ENCODE assay signal across 12 cellular contexts in the genomic region with DNA sequence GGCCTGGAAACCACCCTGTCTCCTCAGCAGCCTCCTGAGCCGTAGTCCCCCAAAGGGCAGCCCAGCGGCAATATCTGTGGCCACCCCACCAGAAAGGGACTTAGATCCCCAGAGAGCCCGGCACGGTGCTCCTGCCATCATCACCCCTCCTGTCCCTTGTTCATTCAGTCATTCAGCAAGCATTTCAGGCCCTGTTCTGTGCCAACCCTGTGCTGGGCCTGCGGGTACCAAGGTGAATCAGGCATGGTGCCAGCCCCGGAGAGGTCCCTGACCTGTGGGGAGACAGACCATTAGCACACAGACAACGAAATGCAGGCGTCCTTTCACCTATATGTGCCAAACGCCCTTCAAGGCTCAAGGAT. TPM values are rescaled to one million over a fixed set of nuclear protein-coding genes. Genes with fewer than 3 reads are reported as not detected.
DNase-seq lines count a peak whose midpoint lies in the region; ATAC-seq and TF ChIP-seq lines count a peak whose summit lies in the region.
"Had no signal": no experiment of that assay in that cellular context is flagged by ENCODE, and none has a peak within 500 bp of the region (broad histone marks: within the 10 kb centered on the region; RNA-seq: fewer than 3 reads in every experiment).

No MANE protein-coding gene starts in this region.

- H3K79me2 ChIP-seq in OCI-LY7 (ENCODE audit: insufficient read depth, low read depth, low read length): peaks cover 17% of the 10 kb centered on the region; the same call in 1 of the 2 replicates
- peaks cover 27% of the 10 kb centered on the region for H3K79me2 ChIP-seq in PC-3 (ENCODE audit: low read length)

- POLR2A ChIA-PET in OCI-LY7 (lab: Charles Lee) (no interaction called here), PC-3 (lab: Charles Lee; ENCODE audit: unreplicated experiment) (no interaction called here)

- no peak for DNase-seq in activated T-cell treated with anti-CD3 and anti-CD28 coated beads, Interleukin-2, amount 50 U/mL, for 72 hours
- DNase-seq in activated T-cell treated with anti-CD3 and anti-CD28 coated beads for 4 hours (no peak), OCI-LY7 (ENCODE audit: low spot score) (no peak), sciatic nerve (ENCODE audit: low spot score) (peak; percentile 58), caudate nucleus (lab: John Stamatoyannopoulos, UW) (no peak), PC-3 (no peak), GM19240 (ENCODE audit: insufficient read length, low spot score) (no peak)
- DNase-seq in effector CD4-positive, alpha-beta T cell: peak; percentile 3
- DNase-seq: stimulated activated CD8-positive, alpha-beta memory T cell treated with anti-CD3 and anti-CD28 coated beads, Interleukin-4, amount 100 ng/mL, for 48 hours; WERI-Rb-1 had no signal

- intact Hi-C loops in OCI-LY7 (cut with micrococcal nuclease; ENCODE audit: unreplicated experiment): loop anchor here (5.0 to 10.0 kb wide), 4 partner anchors 38 to 1274 kb away; a partner anchor contains a TSS
- intact Hi-C loops in sciatic nerve (cut with DNase I): no loop called here
- intact Hi-C loops in PC-3 (cut with micrococcal nuclease): loop anchor here (5.0 kb wide), 1 partner anchor 1078 kb away; a partner anchor contains a TSS

- H3K9me2 ChIP-seq in OCI-LY7 (ENCODE audit: insufficient read depth, low read length) (no peaks in the 10 kb centered on the region), PC-3 (replicated peaks; ENCODE audit: low read length) (no peaks in the 10 kb centered on the region)

- H3K27ac Mint-ChIP-seq in activated T-cell treated with anti-CD3 and anti-CD28 coated beads, Interleukin-2, amount 50 U/mL, for 72 hours: no peak overlapping the region

- CTCF ChIA-PET in OCI-LY7 (lab: Charles Lee; ENCODE audit: unreplicated experiment): no interaction called here
- CTCF ChIA-PET in PC-3 (lab: Charles Lee): no interaction called here

- H3K9me3 ChIP-seq in OCI-LY7 (ENCODE audit: low read length): no peaks in the 10 kb centered on the region
- H3K9me3 ChIP-seq in PC-3 (ENCODE audit: low read length): no peaks in the 10 kb centered on the region
- H3K9me3 ChIP-seq: neutrophil had no signal

- no peaks in the 10 kb centered on the region for H3K27me3 ChIP-seq in PC-3 (ENCODE audit: low read length)

- H3K9ac ChIP-seq in PC-3 (ENCODE audit: low read length): no peak overlapping the region

- H3K27me3 Mint-ChIP-seq in activated T-cell treated with anti-CD3 and anti-CD28 coated beads, Interleukin-2, amount 50 U/mL, for 72 hours (ENCODE audit: low read depth): no peaks in the 10 kb centered on the region

- H2AFZ ChIP-seq in OCI-LY7 (ENCODE audit: low read length) (no peak overlapping the region), PC-3 (ENCODE audit: low read length) (no peak overlapping the region)

- H3K4me3 ChIP-seq in OCI-LY7 (ENCODE audit: low read depth, low read length, poor library complexity, severe bottlenecking): peak overlapping the region; percentile 69
- H3K4me3 ChIP-seq in PC-3 (ENCODE audit: low read length): no peak overlapping the region

- H4K20me1 ChIP-seq in OCI-LY7 (ENCODE audit: insufficient read depth, low read length): peaks cover 15% of the 10 kb centered on the region; the same call in 1 of the 2 replicates
- no peaks in the 10 kb centered on the region for H4K20me1 ChIP-seq in PC-3 (ENCODE audit: low read length)

- peak overlapping the region; percentile 94 to 99 for H3K4me3 Mint-ChIP-seq in activated T-cell treated with anti-CD3 and anti-CD28 coated beads, Interleukin-2, amount 50 U/mL, for 72 hours

- no peaks in the 10 kb centered on the region for H3K9me3 Mint-ChIP-seq in activated T-cell treated with anti-CD3 and anti-CD28 coated beads, Interleukin-2, amount 50 U/mL, for 72 hours

- H3K36me3 ChIP-seq in OCI-LY7 (ENCODE audit: insufficient read depth, low read length) (peaks cover 17% of the 10 kb centered on the region), PC-3 (ENCODE audit: low read depth, low read length) (peaks cover 7% of the 10 kb centered on the region; the same call in 1 of the 2 replicates)
- H3K36me3 ChIP-seq: neutrophil had no signal

- H3K36me3 Mint-ChIP-seq in activated T-cell treated with anti-CD3 and anti-CD28 coated beads, Interleukin-2, amount 50 U/mL, for 72 hours (ENCODE audit: insufficient read depth in 2 of 2): peaks cover 3 to 5% of the 10 kb centered on the region in 2 donors

- peaks cover 34% of the 10 kb centered on the region for H3K4me1 Mint-ChIP-seq in activated T-cell treated with anti-CD3 and anti-CD28 coated beads, Interleukin-2, amount 50 U/mL, for 72 hours (ENCODE audit: low read depth)

- no peak for ATAC-seq in activated T-cell treated with anti-CD3 and anti-CD28 coated beads, Interleukin-2, amount 50 U/mL, for 72 hours (replicated peaks in 1 of 2)
- ATAC-seq in sciatic nerve: no peak
- ATAC-seq in PC-3: no peak

- peak overlapping the region; percentile 65 for H3K4me2 ChIP-seq in OCI-LY7 (ENCODE audit: low read length)
- H3K4me2 ChIP-seq in PC-3 (ENCODE audit: low read length): no peak overlapping the region

- H3K27ac ChIP-seq in OCI-LY7 (ENCODE audit: low read depth, low read length, poor library complexity, severe bottlenecking) (no peak overlapping the region), caudate nucleus (ENCODE audit: low read depth, low read length) (no peak overlapping the region), PC-3 (ENCODE audit: low read length) (no peak overlapping the region)
- H3K27ac ChIP-seq: coronary artery, neutrophil, WERI-Rb-1 had no signal

- H3K4me1 ChIP-seq in OCI-LY7 (ENCODE audit: insufficient read depth, low read length, poor library complexity, severe bottlenecking) (peaks cover 23% of the 10 kb centered on the region), PC-3 (ENCODE audit: insufficient read depth, low read length) (peaks cover 17% of the 10 kb centered on the region)

- H3F3A ChIP-seq in PC-3 (ENCODE audit: low read length, unreplicated experiment): no peaks in the 10 kb centered on the region

- BruUV-seq in OCI-LY7 (replicated peaks; lab: Mats Ljungman, UMichigan) (no TSS peak), PC-3 (replicated peaks; lab: Mats Ljungman, UMichigan) (no TSS peak)

- TF ChIP-seq CTCF in OCI-LY7 (conservative IDR thresholded peaks at IDR 0.05; ENCODE audit: low read length) (no peak), PC-3 (conservative IDR thresholded peaks at IDR 0.05; ENCODE audit: low read depth, low read length) (no peak)

RNA-seq across cellular contexts. Expression of a gene that starts 1.3 kb away (rescaled TPM):
- 10 to 100 TPM; 31.4 to 36.5 TPM for total RNA-seq in activated T-cell treated with anti-CD3 and anti-CD28 coated beads, Interleukin-2, amount 50 U/mL, for 72 hours
- total RNA-seq in OCI-LY7 (2014; rRNA removed; shearing (Covaris generic)): 57.5 and 65.6 TPM in 2 replicates
- 67.5 and 70.0 TPM in 2 replicates for total RNA-seq in OCI-LY7 (2022)
- 2.4 TPM for total RNA-seq in sciatic nerve
- 54.4 and 77.3 TPM in 2 replicates for total RNA-seq in PC-3 (2014; rRNA removed)

Comparison
In these comparisons a context has a peak if more than half of its experiments do, and no peak if none do; other contexts are left out.
1. DNase-seq: peak in effector CD4-positive, alpha-beta T cell (single experiment) and sciatic nerve (single experiment); none in activated T-cell treated with anti-CD3 and anti-CD28 coated beads, Interleukin-2, amount 50 U/mL, for 72 hours (0 of 2), activated T-cell treated with anti-CD3 and anti-CD28 coated beads for 4 hours (single experiment), OCI-LY7 (single experiment), caudate nucleus (0 of 61), PC-3 (single experiment) and GM19240 (single experiment).